In genomic region chr19:5116292-5116691, GRCh38 we compare ENCODE assay signal across 15 cellular contexts.
DNase-seq lines count a peak whose midpoint lies in the region; ATAC-seq and TF ChIP-seq lines count a peak whose summit lies in the region.
"Had no signal": no experiment of that assay in that cellular context is flagged by ENCODE, and none has a peak within 500 bp of the region (broad histone marks: within the 10 kb centered on the region; RNA-seq: fewer than 3 reads in every experiment).

No MANE protein-coding gene starts in this region.

- H3K27me3 ChIP-seq in GM23248 (replicated peaks; ENCODE audit: insufficient read depth) = no peaks in the 10 kb centered on the region

- H3K79me2 ChIP-seq in GM23248 (ENCODE audit: insufficient read depth) = no peaks in the 10 kb centered on the region

- ATAC-seq in WTC11 = no peak

- H3K9ac ChIP-seq in GM23248 = no peak overlapping the region

- CTCF ChIA-PET in WTC11 (lab: Charles Lee) = interaction anchor here (0.6 to 5.9 kb wide), 12 partner anchors 12 to 449 kb away, joined by 3 to 36 read pairs (median 5); no protein-coding TSS in a partner anchor

- H3K36me3 Mint-ChIP-seq in WTC11 = peaks cover 26% of the 10 kb centered on the region
- H3K36me3 Mint-ChIP-seq in brain = peaks cover 66% of the 10 kb centered on the region
- peaks cover 17% of the 10 kb centered on the region for H3K36me3 Mint-ChIP-seq in neural crest cell (ENCODE audit: low read depth)
- peaks cover 53 to 67% of the 10 kb centered on the region in 2 donors for H3K36me3 Mint-ChIP-seq in CD14-positive monocyte

- DNase-seq in GM23248 (no peak), WTC11 (ENCODE audit: low spot score) (no peak), neural crest cell (ENCODE audit: low read depth, low spot score) (no peak), 8988T (no peak), ACHN (no peak), middle frontal gyrus (ENCODE audit: extremely low spot score, low spot score) (no peak), CD14-positive monocyte (ENCODE audit: low spot score) (no peak)
- DNase-seq: AML-193, C1 segment of cervical spinal cord, DND-41, GDM1, KG1 had no signal

- H3K4me3 Mint-ChIP-seq in WTC11 (no peak overlapping the region), brain (no peak overlapping the region), neural crest cell (peak overlapping the region; percentile 6), CD14-positive monocyte (no peak overlapping the region)
- H3K4me3 Mint-ChIP-seq: CD4-positive, alpha-beta memory T cell had no signal

- no peak overlapping the region for H3K4me3 ChIP-seq in GM23248

- POLR2A ChIA-PET in WTC11 (lab: Charles Lee) = no interaction called here

- peaks cover 9% of the 10 kb centered on the region for H3K9me3 Mint-ChIP-seq in WTC11
- peaks cover 0 to 12% (median 11%) of the 10 kb centered on the region in 5 experiments for H3K9me3 Mint-ChIP-seq in brain
- H3K9me3 Mint-ChIP-seq in neural crest cell = peaks cover 4% of the 10 kb centered on the region
- H3K9me3 Mint-ChIP-seq in CD14-positive monocyte = peaks cover 2 to 11% (median 7%) of the 10 kb centered on the region in 7 donors
- H3K9me3 Mint-ChIP-seq: IgD-negative memory B cell had no signal

- H3K9me3 ChIP-seq in GM23248 (ENCODE audit: low read depth) = no peaks in the 10 kb centered on the region

- peaks cover 9% of the 10 kb centered on the region for H3K4me1 ChIP-seq in GM23248 (ENCODE audit: insufficient read depth)

- WGBS in GM23248 (ENCODE audit: low coverage in 1 of 2, low lambda C conversion rate in 2 of 2, missing lambda C conversion rate in 2 of 2), 2 experiments = 95 to 97% methylated on average over 2 of the region's 2 CpGs

- no peaks in the 10 kb centered on the region for H3K27me3 Mint-ChIP-seq in WTC11 (ENCODE audit: low read depth)
- no peaks in the 10 kb centered on the region for H3K27me3 Mint-ChIP-seq in brain
- H3K27me3 Mint-ChIP-seq in neural crest cell (ENCODE audit: low read depth) = no peaks in the 10 kb centered on the region
- H3K27me3 Mint-ChIP-seq in CD14-positive monocyte (ENCODE audit: low read depth in 3 of 3) = peaks cover 2 to 5% (median 3%) of the 10 kb centered on the region in 3 donors
- H3K27me3 Mint-ChIP-seq: CD4-positive, alpha-beta memory T cell; IgD-negative memory B cell had no signal

- intact Hi-C loops in CD14-positive monocyte (cut with micrococcal nuclease) = no loop called here

- no peak overlapping the region for H2AFZ ChIP-seq in GM23248

- peaks cover 8% of the 10 kb centered on the region; the same call in 1 of the 2 replicates for H3K36me3 ChIP-seq in GM23248 (ENCODE audit: low read depth)

- H3K9me2 ChIP-seq in GM23248 (ENCODE audit: insufficient read depth) = no peaks in the 10 kb centered on the region

- peak overlapping the region; percentile 43; the same call in 1 of the 2 replicates for H3K27ac ChIP-seq in GM23248

- TF ChIP-seq CTCF in WTC11 (IDR thresholded peaks at IDR 0.05) (no peak), brain (conservative IDR thresholded peaks at IDR 0.05) (no peak), neural crest cell (conservative IDR thresholded peaks at IDR 0.05) (no peak), CD14-positive monocyte (IDR thresholded peaks at IDR 0.05) (no peak)

- no peaks in the 10 kb centered on the region for H4K20me1 ChIP-seq in GM23248 (ENCODE audit: insufficient read depth)

- in situ Hi-C loops in GM23248 (cut with MboI) (no loop called here), ACHN (cut with HindIII; ENCODE audit: low pct_ligation_motif_present, low pct_unique_long_range_greater_than_20kb, low sequenced_read_pairs) (no loop called here)

- H3K4me1 Mint-ChIP-seq in WTC11 (peaks cover 31% of the 10 kb centered on the region), brain (peaks cover 43% of the 10 kb centered on the region), neural crest cell (peaks cover 32% of the 10 kb centered on the region), CD14-positive monocyte (no peaks in the 10 kb centered on the region)
- H3K4me1 Mint-ChIP-seq: CD4-positive, alpha-beta memory T cell had no signal

- no peak overlapping the region for H3K4me2 ChIP-seq in GM23248 (ENCODE audit: unreplicated experiment)

- no peaks in the 10 kb centered on the region for H3F3A ChIP-seq in GM23248 (ENCODE audit: insufficient read depth)

- H3K27ac Mint-ChIP-seq in WTC11 (peak overlapping the region; percentile 41; the same call in 1 of the 2 replicates), brain (peak overlapping the region in 4 of 5 experiments; percentile 24 to 61 (median 42)), neural crest cell (ENCODE audit: unreplicated experiment) (peak overlapping the region; percentile 50), CD14-positive monocyte (peak overlapping the region in 1 of 7 donors; percentile 17)
- H3K27ac Mint-ChIP-seq: CD4-positive, alpha-beta memory T cell had no signal

TF ChIP-seq in WTC11, 78 proteins besides CTCF, POLR2A, EP300 and RAD21:
- no peak for TF ChIP-seq ZNF121 (CRISPR knock-in tag; IDR thresholded peaks at IDR 0.05)
- no peak for TF ChIP-seq TEAD4 (CRISPR knock-in tag; IDR thresholded peaks at IDR 0.05)
- TF ChIP-seq CREM (CRISPR knock-in tag; IDR thresholded peaks at IDR 0.05) = no peak
- no peak for TF ChIP-seq OVOL2 (CRISPR knock-in tag; IDR thresholded peaks at IDR 0.05; ENCODE audit: borderline replicate concordance)
- no peak for TF ChIP-seq ZNF423 (CRISPR knock-in tag; IDR thresholded peaks at IDR 0.05)
